Comparison of ENCODE assay signal across 1 cellular context in the genomic region with DNA sequence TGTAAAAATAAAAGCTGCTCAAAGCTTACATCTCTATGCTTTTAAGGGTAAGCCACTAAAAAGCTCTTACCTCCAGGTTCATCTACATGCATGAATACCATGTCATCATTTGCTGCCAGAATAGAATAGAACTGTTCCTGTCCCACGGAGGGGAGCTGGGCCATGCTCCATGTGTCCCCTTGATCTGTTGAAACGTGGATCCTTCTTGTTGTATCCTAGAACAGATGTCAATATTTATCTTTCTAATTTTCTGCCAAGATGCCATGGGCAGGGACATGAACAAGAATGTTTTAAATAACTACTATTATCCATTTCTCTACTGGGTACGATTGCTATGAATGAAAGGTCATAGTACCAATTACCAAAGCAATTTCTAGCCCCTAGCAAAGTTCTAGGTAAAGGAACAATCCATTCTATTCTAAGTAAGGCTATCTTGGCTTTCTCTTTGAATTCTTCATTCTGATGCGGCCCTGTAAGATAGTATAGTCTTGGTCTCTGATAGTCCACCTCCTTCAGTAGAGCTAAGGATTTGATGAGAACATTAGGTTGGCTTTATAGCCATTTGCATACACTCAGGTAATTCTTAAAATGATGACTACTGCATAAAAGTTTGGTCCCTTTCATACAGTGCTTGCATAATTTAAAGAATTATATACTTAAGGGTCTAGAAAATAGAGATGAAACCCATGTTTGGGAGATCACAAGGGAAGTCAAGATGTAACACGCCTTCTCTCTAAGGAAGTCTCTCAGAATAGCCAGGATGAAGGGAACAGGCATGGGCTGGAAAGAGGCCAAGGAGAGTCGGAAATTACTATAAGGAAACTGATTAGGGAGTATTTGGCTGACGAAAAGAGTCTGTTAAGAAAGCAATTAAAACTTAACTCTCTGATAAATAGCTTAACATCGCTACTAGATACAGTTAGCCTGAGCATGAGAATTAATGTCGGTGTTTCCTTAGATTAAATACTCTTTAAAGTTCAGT.
TF ChIP-seq lines count a peak whose summit lies in the region.

No MANE protein-coding gene starts in this region.

TF ChIP-seq in GM23338, 12 proteins besides CTCF, POLR2A, EP300 and RAD21 (continued from another document):
- TF ChIP-seq EZH2phosphoT487 (IDR thresholded peaks at IDR 0.05; ENCODE audit: unreplicated experiment) (no peak), EZH2 (IDR thresholded peaks at IDR 0.05; ENCODE audit: low read depth, unreplicated experiment) (no peak), CREB1 (CRISPR knock-in tag; IDR thresholded peaks at IDR 0.05; ENCODE audit: low read depth) (no peak), REST (IDR thresholded peaks at IDR 0.05; ENCODE audit: unreplicated experiment) (no peak), STAT1 (IDR thresholded peaks at IDR 0.05; ENCODE audit: unreplicated experiment) (no peak), ZNF114 (CRISPR knock-in tag; IDR thresholded peaks at IDR 0.05) (no peak), ZNF331 (CRISPR knock-in tag; IDR thresholded peaks at IDR 0.05; ENCODE audit: low read depth) (no peak)
- TF ChIP-seq, protein P1, sequence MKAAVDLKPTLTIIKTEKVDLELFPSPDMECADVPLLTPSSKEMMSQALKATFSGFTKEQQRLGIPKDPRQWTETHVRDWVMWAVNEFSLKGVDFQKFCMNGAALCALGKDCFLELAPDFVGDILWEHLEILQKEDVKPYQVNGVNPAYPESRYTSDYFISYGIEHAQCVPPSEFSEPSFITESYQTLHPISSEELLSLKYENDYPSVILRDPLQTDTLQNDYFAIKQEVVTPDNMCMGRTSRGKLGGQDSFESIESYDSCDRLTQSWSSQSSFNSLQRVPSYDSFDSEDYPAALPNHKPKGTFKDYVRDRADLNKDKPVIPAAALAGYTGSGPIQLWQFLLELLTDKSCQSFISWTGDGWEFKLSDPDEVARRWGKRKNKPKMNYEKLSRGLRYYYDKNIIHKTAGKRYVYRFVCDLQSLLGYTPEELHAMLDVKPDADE (IDR thresholded peaks at IDR 0.05) = no peak
- TF ChIP-seq, protein P2, sequence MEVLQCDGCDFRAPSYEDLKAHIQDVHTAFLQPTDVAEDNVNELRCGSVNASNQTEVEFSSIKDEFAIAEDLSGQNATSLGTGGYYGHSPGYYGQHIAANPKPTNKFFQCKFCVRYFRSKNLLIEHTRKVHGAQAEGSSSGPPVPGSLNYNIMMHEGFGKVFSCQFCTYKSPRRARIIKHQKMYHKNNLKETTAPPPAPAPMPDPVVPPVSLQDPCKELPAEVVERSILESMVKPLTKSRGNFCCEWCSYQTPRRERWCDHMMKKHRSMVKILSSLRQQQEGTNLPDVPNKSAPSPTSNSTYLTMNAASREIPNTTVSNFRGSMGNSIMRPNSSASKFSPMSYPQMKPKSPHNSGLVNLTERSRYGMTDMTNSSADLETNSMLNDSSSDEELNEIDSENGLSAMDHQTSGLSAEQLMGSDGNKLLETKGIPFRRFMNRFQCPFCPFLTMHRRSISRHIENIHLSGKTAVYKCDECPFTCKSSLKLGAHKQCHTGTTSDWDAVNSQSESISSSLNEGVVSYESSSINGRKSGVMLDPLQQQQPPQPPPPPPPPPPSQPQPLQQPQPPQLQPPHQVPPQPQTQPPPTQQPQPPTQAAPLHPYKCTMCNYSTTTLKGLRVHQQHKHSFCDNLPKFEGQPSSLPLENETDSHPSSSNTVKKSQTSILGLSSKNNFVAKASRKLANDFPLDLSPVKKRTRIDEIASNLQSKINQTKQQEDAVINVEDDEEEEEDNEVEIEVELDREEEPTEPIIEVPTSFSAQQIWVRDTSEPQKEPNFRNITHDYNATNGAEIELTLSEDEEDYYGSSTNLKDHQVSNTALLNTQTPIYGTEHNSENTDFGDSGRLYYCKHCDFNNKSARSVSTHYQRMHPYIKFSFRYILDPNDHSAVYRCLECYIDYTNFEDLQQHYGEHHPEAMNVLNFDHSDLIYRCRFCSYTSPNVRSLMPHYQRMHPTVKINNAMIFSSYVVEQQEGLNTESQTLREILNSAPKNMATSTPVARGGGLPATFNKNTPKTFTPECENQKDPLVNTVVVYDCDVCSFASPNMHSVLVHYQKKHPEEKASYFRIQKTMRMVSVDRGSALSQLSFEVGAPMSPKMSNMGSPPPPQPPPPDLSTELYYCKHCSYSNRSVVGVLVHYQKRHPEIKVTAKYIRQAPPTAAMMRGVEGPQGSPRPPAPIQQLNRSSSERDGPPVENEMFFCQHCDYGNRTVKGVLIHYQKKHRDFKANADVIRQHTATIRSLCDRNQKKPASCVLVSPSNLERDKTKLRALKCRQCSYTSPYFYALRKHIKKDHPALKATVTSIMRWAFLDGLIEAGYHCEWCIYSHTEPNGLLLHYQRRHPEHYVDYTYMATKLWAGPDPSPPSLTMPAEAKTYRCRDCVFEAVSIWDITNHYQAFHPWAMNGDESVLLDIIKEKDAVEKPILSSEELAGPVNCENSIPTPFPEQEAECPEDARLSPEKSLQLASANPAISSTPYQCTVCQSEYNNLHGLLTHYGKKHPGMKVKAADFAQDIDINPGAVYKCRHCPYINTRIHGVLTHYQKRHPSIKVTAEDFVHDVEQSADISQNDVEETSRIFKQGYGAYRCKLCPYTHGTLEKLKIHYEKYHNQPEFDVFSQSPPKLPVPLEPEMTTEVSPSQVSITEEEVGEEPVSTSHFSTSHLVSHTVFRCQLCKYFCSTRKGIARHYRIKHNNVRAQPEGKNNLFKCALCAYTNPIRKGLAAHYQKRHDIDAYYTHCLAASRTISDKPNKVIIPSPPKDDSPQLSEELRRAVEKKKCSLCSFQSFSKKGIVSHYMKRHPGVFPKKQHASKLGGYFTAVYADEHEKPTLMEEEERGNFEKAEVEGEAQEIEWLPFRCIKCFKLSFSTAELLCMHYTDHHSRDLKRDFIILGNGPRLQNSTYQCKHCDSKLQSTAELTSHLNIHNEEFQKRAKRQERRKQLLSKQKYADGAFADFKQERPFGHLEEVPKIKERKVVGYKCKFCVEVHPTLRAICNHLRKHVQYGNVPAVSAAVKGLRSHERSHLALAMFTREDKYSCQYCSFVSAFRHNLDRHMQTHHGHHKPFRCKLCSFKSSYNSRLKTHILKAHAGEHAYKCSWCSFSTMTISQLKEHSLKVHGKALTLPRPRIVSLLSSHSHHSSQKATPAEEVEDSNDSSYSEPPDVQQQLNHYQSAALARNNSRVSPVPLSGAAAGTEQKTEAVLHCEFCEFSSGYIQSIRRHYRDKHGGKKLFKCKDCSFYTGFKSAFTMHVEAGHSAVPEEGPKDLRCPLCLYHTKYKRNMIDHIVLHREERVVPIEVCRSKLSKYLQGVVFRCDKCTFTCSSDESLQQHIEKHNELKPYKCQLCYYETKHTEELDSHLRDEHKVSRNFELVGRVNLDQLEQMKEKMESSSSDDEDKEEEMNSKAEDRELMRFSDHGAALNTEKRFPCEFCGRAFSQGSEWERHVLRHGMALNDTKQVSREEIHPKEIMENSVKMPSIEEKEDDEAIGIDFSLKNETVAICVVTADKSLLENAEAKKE (CRISPR knock-in tag; IDR thresholded peaks at IDR 0.05) = no peak
